20 cellular contexts compared by ENCODE assay signal in genomic region chr4:157423526-157424020, GRCh38.
"Had no signal": no experiment of that assay in that cellular context is flagged by ENCODE, and none has a peak within 500 bp of the region (broad histone marks: within the 10 kb centered on the region; RNA-seq: fewer than 3 reads in every experiment).

No MANE protein-coding gene starts in this region.

- H3K36me3 ChIP-seq: colonic mucosa, esophagus muscularis mucosa, gastroesophageal sphincter, heart left ventricle, left lung, lower lobe of right lung had no signal

- H3K4me3 ChIP-seq: colonic mucosa, esophagus muscularis mucosa, gastroesophageal sphincter, heart left ventricle, hepatocyte, left lung, lower lobe of right lung, mucosa of descending colon had no signal

- H3K9me3 ChIP-seq: colonic mucosa had no signal

- H3K4me2 ChIP-seq: hepatocyte had no signal

- H3K79me2 ChIP-seq: hepatocyte had no signal

- H2AFZ ChIP-seq: hepatocyte had no signal

- H3K27me3 ChIP-seq: colonic mucosa, esophagus muscularis mucosa, foreskin keratinocyte, gastroesophageal sphincter, heart left ventricle, hepatocyte, left lung had no signal

- DNase-seq: colonic mucosa; cortex of kidney; effector CD8-positive, alpha-beta T cell; effector memory CD8-positive, alpha-beta T cell; endodermal cell; erythroblast; foreskin keratinocyte; heart left ventricle; immature natural killer cell; left cardiac atrium; left lung; left ventricle myocardium superior; lower lobe of right lung; mesenchymal stem cell; mucosa of descending colon; naive B cell had no signal

- H3K27ac ChIP-seq: colonic mucosa, epithelial cell of prostate, esophagus muscularis mucosa, foreskin keratinocyte, gastroesophageal sphincter, heart left ventricle, hepatocyte, left lung, lower lobe of right lung had no signal

- ATAC-seq: effector memory CD8-positive, alpha-beta T cell; foreskin keratinocyte; gastroesophageal sphincter; heart left ventricle; left cardiac atrium; left lung; left ventricle myocardium superior; lower lobe of right lung; mucosa of descending colon had no signal
